2 cellular contexts compared by ENCODE assay signal in genomic region chr1:36489258-36490051, GRCh38. TPM values are rescaled to one million over a fixed set of nuclear protein-coding genes. Genes with fewer than 3 reads are reported as not detected.
"Had no signal": no experiment of that assay in that cellular context is flagged by ENCODE, and none has a peak within 500 bp of the region (broad histone marks: within the 10 kb centered on the region; RNA-seq: fewer than 3 reads in every experiment).

No MANE protein-coding gene starts in this region.

RNA-seq across cellular contexts. Expression of gene CSF3R, which starts 6.7 kb away (rescaled TPM):
- total RNA-seq: activated CD8-positive, alpha-beta memory T cell treated with anti-CD3 and anti-CD28 coated beads, Interleukin-2, amount 10 ng/mL, durations not matched to agents 7 days and 5 days had no signal

RNA-seq across cellular contexts. Expression of gene OSCP1, which starts 39.2 kb away (rescaled TPM):
- total RNA-seq: T-helper 1 cell treated with Interleukin-12 subunit alpha and Interleukin-12 subunit beta and Interleukin-4 antibody, amounts not matched to agents 30 ng/mL and 1 ng/mL, for 36 hours had no signal
